ENCODE assay signal across 26 cellular contexts in genomic region chr12:12845794-12846243, GRCh38. TPM values are rescaled to one million over a fixed set of nuclear protein-coding genes. Genes with fewer than 3 reads are reported as not detected.
DNase-seq lines count a peak whose midpoint lies in the region; ATAC-seq and TF ChIP-seq lines count a peak whose summit lies in the region.
"Had no signal": no experiment of that assay in that cellular context is flagged by ENCODE, and none has a peak within 500 bp of the region (broad histone marks: within the 10 kb centered on the region; RNA-seq: fewer than 3 reads in every experiment).

No MANE protein-coding gene starts in this region.

- H3K56ac ChIP-seq in mesendoderm (ENCODE audit: low read length) = no peak overlapping the region

- no peaks in the 10 kb centered on the region for H3K4me1 ChIP-seq in mesendoderm (ENCODE audit: control insufficient read depth, low read depth, low read length)
- H3K4me1 ChIP-seq: gastroesophageal sphincter, Peyer's patch, right lobe of liver had no signal

- no peaks in the 10 kb centered on the region for H3K27me3 Mint-ChIP-seq in activated CD4-positive, alpha-beta T cell treated with anti-CD3 and anti-CD28 coated beads, Interleukin-2, amount 10 ng/mL, durations not matched to agents 7 days and 5 days
- H3K27me3 Mint-ChIP-seq in CD4-positive, alpha-beta T cell = no peaks in the 10 kb centered on the region
- H3K27me3 Mint-ChIP-seq in mesothelial cell of epicardium (ENCODE audit: low read depth) = no peaks in the 10 kb centered on the region
- H3K27me3 Mint-ChIP-seq: CD8-positive, alpha-beta memory T cell had no signal

- no peak overlapping the region for H3K9ac ChIP-seq in mesendoderm (ENCODE audit: low read length)
- H3K9ac ChIP-seq: GM23248 had no signal

- H3K4me3 Mint-ChIP-seq in activated CD4-positive, alpha-beta T cell treated with anti-CD3 and anti-CD28 coated beads, Interleukin-2, amount 10 ng/mL, durations not matched to agents 7 days and 5 days = no peak overlapping the region
- peak overlapping the region; percentile 1 for H3K4me3 Mint-ChIP-seq in CD4-positive, alpha-beta T cell
- H3K4me3 Mint-ChIP-seq in mesothelial cell of epicardium = no peak overlapping the region
- H3K4me3 Mint-ChIP-seq: activated T-cell treated with anti-CD3 and anti-CD28 coated beads, Interleukin-2, amount 50 U/mL, for 4 hours; neural crest cell; stimulated activated effector memory CD8-positive, alpha-beta T cell treated with anti-CD3 and anti-CD28 coated beads, Interleukin-12 subunit alpha, Interleukin-12 subunit beta, amount 100 ng/mL, for 72 hours had no signal

- H3K4ac ChIP-seq in mesendoderm (ENCODE audit: low read depth, low read length) = no peak overlapping the region

- ATAC-seq in CD4-positive, alpha-beta T cell (ENCODE audit: poor library complexity) = peak; percentile 70
- ATAC-seq in HG03159 (IDR thresholded peaks at IDR 0.05; ENCODE audit: unreplicated experiment) (no peak), GM21825 (IDR thresholded peaks at IDR 0.05; ENCODE audit: unreplicated experiment) (no peak)
- ATAC-seq: activated T-cell treated with anti-CD3 and anti-CD28 coated beads, Interleukin-2, amount 50 U/mL, for 4 hours; gastroesophageal sphincter; right lobe of liver; stimulated activated effector memory CD8-positive, alpha-beta T cell treated with anti-CD3 and anti-CD28 coated beads, Interleukin-12 subunit alpha, Interleukin-12 subunit beta, amount 100 ng/mL, for 72 hours had no signal

- H3K9me3 Mint-ChIP-seq in activated CD4-positive, alpha-beta T cell treated with anti-CD3 and anti-CD28 coated beads, Interleukin-2, amount 10 ng/mL, durations not matched to agents 7 days and 5 days = peaks cover 3% of the 10 kb centered on the region
- H3K9me3 Mint-ChIP-seq in CD4-positive, alpha-beta T cell = no peaks in the 10 kb centered on the region
- H3K9me3 Mint-ChIP-seq in mesothelial cell of epicardium = peaks cover 4% of the 10 kb centered on the region
- H3K9me3 Mint-ChIP-seq: activated T-cell treated with anti-CD3 and anti-CD28 coated beads, Interleukin-2, amount 50 U/mL, for 4 hours; CD8-positive, alpha-beta memory T cell; neural crest cell had no signal

- no peak overlapping the region for H3K4me2 ChIP-seq in mesendoderm (ENCODE audit: low read length)
- H3K4me2 ChIP-seq: hepatocyte had no signal

- no peak overlapping the region for H4K8ac ChIP-seq in mesendoderm (ENCODE audit: low read depth, low read length)

- no peak overlapping the region for H3K23ac ChIP-seq in mesendoderm (ENCODE audit: low read length)

- CTCF ChIA-PET in activated CD4-positive, alpha-beta T cell treated with anti-CD3 and anti-CD28 coated beads, Interleukin-2, amount 10 ng/mL, durations not matched to agents 7 days and 5 days (lab: Charles Lee) = interaction anchor here (0.6 to 1.1 kb wide), 4 partner anchors 28 to 585 kb away, joined by 3 to 4 read pairs (median 4); no protein-coding TSS in a partner anchor
- CTCF ChIA-PET in CD4-positive, alpha-beta T cell (lab: Charles Lee) = interaction anchor here (1.9 kb wide), 1 partner anchor 9 kb away, joined by 6 read pairs; no protein-coding TSS in a partner anchor
- CTCF ChIA-PET in RWPE1 (lab: Yijun Ruan, JAX) = interaction anchor here (0.6 kb wide), 1 partner anchor 130 kb away, joined by 3 read pairs; no protein-coding TSS in a partner anchor

- intact Hi-C loops in CD4-positive, alpha-beta T cell (cut with DNase I, micrococcal nuclease) = no loop called here

- H3K27ac Mint-ChIP-seq in activated CD4-positive, alpha-beta T cell treated with anti-CD3 and anti-CD28 coated beads, Interleukin-2, amount 10 ng/mL, durations not matched to agents 7 days and 5 days = peak overlapping the region; percentile 67
- peak overlapping the region; percentile 70 for H3K27ac Mint-ChIP-seq in CD4-positive, alpha-beta T cell
- peak overlapping the region; percentile 78 for H3K27ac Mint-ChIP-seq in mesothelial cell of epicardium
- H3K27ac Mint-ChIP-seq: stimulated activated effector memory CD8-positive, alpha-beta T cell treated with anti-CD3 and anti-CD28 coated beads, Interleukin-12 subunit alpha, Interleukin-12 subunit beta, amount 100 ng/mL, for 72 hours had no signal

- H2BK5ac ChIP-seq in mesendoderm (ENCODE audit: low read length) = no peak overlapping the region

- no peaks in the 10 kb centered on the region for H3K36me3 ChIP-seq in mesendoderm (ENCODE audit: control insufficient read depth, insufficient read depth, low read length)
- H3K36me3 ChIP-seq: gastroesophageal sphincter, Peyer's patch, right lobe of liver had no signal

- no peak overlapping the region for H2BK120ac ChIP-seq in mesendoderm (ENCODE audit: low read depth, low read length)

- peak; percentile 16 for DNase-seq in activated CD4-positive, alpha-beta T cell treated with anti-CD3 and anti-CD28 coated beads, Interleukin-2, amount 10 ng/mL, durations not matched to agents 7 days and 5 days
- no peak for DNase-seq in activated CD4-positive, alpha-beta T cell treated with anti-CD3 and anti-CD28 coated beads for 1 hour
- DNase-seq in CD4-positive, alpha-beta T cell = no peak
- DNase-seq in RWPE1 (ENCODE audit: low spot score) (no peak), mesothelial cell of epicardium (ENCODE audit: low spot score in 2 of 2, unreplicated experiment in 2 of 2) (no peak), mesendoderm (no peak)
- DNase-seq: activated T-cell treated with anti-CD3 and anti-CD28 coated beads, Interleukin-2, amount 50 U/mL, for 4 hours; cerebellar nuclear complex; dorsolateral prefrontal cortex; GM23248; Kasumi-1; NCI-H510A treated with DMSO at 0.1 percent for 48 hours; NK-92 treated with Interleukin-12 subunit alpha and Interleukin-12 subunit beta, amount 100 ng/mL, for 24 hours; Peyer's patch; right lobe of liver; stimulated activated CD4-positive, alpha-beta T cell treated with anti-CD3 and anti-CD28 coated beads, Interleukin-4, amount 100 ng/mL, for 24 hours had no signal

- H3K27ac ChIP-seq in CD4-positive, alpha-beta T cell (ENCODE audit: low read depth, low read length) = no peak overlapping the region
- peak overlapping the region; percentile 77 for H3K27ac ChIP-seq in RWPE1
- H3K27ac ChIP-seq in mesendoderm (ENCODE audit: low read depth, low read length) = no peak overlapping the region
- H3K27ac ChIP-seq: dorsolateral prefrontal cortex, gastroesophageal sphincter, GM23248, hepatocyte, HL-60, Peyer's patch, right lobe of liver had no signal

- H3K18ac ChIP-seq in mesendoderm (ENCODE audit: low read length) = no peak overlapping the region

- H3K79me2 ChIP-seq in mesendoderm (ENCODE audit: control insufficient read depth, insufficient read depth, low read length) = no peaks in the 10 kb centered on the region
- H3K79me2 ChIP-seq: hepatocyte had no signal

- no peaks in the 10 kb centered on the region for H3K9me3 ChIP-seq in CD4-positive, alpha-beta T cell (ENCODE audit: control insufficient read depth, low read length)
- H3K9me3 ChIP-seq: gastroesophageal sphincter, Peyer's patch, right lobe of liver had no signal

- POLR2A ChIA-PET in activated CD4-positive, alpha-beta T cell treated with anti-CD3 and anti-CD28 coated beads, Interleukin-2, amount 10 ng/mL, durations not matched to agents 7 days and 5 days (lab: Charles Lee) = no interaction called here
- POLR2A ChIA-PET in CD4-positive, alpha-beta T cell (lab: Charles Lee) = interaction anchor here (1.0 to 1.2 kb wide), 3 partner anchors 9 to 59 kb away, joined by 3 to 4 read pairs (median 4); no protein-coding TSS in a partner anchor
- POLR2A ChIA-PET in RWPE1 (lab: Yijun Ruan, JAX; ENCODE audit: low non-redundant PET) = no interaction called here

- no peak overlapping the region for H2BK15ac ChIP-seq in mesendoderm (replicated peaks; ENCODE audit: low read depth)

- peaks cover 31% of the 10 kb centered on the region for H3K4me1 Mint-ChIP-seq in activated CD4-positive, alpha-beta T cell treated with anti-CD3 and anti-CD28 coated beads, Interleukin-2, amount 10 ng/mL, durations not matched to agents 7 days and 5 days
- peaks cover 35% of the 10 kb centered on the region for H3K4me1 Mint-ChIP-seq in CD4-positive, alpha-beta T cell (ENCODE audit: low read depth)
- H3K4me1 Mint-ChIP-seq in mesothelial cell of epicardium = peaks cover 9% of the 10 kb centered on the region
- H3K4me1 Mint-ChIP-seq: neural crest cell; stimulated activated effector memory CD8-positive, alpha-beta T cell treated with anti-CD3 and anti-CD28 coated beads, Interleukin-12 subunit alpha, Interleukin-12 subunit beta, amount 100 ng/mL, for 72 hours had no signal

- H3K4me3 ChIP-seq in mesendoderm (ENCODE audit: low read length) = no peak overlapping the region
- H3K4me3 ChIP-seq: dorsolateral prefrontal cortex, gastroesophageal sphincter, GM23248, hepatocyte, lung, Peyer's patch, right lobe of liver had no signal

- no peak for TF ChIP-seq CTCF in CD4-positive, alpha-beta T cell (IDR thresholded peaks at IDR 0.05)
- TF ChIP-seq CTCF in RWPE1 (conservative IDR thresholded peaks at IDR 0.05; ENCODE audit: low read depth) (no peak), mesothelial cell of epicardium (IDR thresholded peaks at IDR 0.05; ENCODE audit: unreplicated experiment) (no peak)

- WGBS in mesendoderm (ENCODE audit: extremely low coverage, insufficient coverage, low lambda C conversion rate) = no CpG with 5 or more reads among the region's 4 CpGs

- peaks cover 15% of the 10 kb centered on the region for H3K36me3 Mint-ChIP-seq in activated CD4-positive, alpha-beta T cell treated with anti-CD3 and anti-CD28 coated beads, Interleukin-2, amount 10 ng/mL, durations not matched to agents 7 days and 5 days (ENCODE audit: low read depth)
- H3K36me3 Mint-ChIP-seq in CD4-positive, alpha-beta T cell (ENCODE audit: low read depth) = no peaks in the 10 kb centered on the region
- H3K36me3 Mint-ChIP-seq in mesothelial cell of epicardium = peaks cover 6% of the 10 kb centered on the region
- H3K36me3 Mint-ChIP-seq: CD8-positive, alpha-beta memory T cell; stimulated activated effector memory CD8-positive, alpha-beta T cell treated with anti-CD3 and anti-CD28 coated beads, Interleukin-12 subunit alpha, Interleukin-12 subunit beta, amount 100 ng/mL, for 72 hours had no signal

- no peaks in the 10 kb centered on the region for H3K79me1 ChIP-seq in mesendoderm (ENCODE audit: low read length)

- no peaks in the 10 kb centered on the region for H3K27me3 ChIP-seq in CD4-positive, alpha-beta T cell (ENCODE audit: control insufficient read depth, insufficient read depth, low read length)
- H3K27me3 ChIP-seq in mesendoderm (ENCODE audit: insufficient read depth, low read length, poor library complexity) = no peaks in the 10 kb centered on the region
- H3K27me3 ChIP-seq: dorsolateral prefrontal cortex, gastroesophageal sphincter, hepatocyte, Peyer's patch, right lobe of liver had no signal

- no peak overlapping the region for H2AK5ac ChIP-seq in mesendoderm (ENCODE audit: low read length)

- no peak overlapping the region for H4K5ac ChIP-seq in mesendoderm (ENCODE audit: low read length)

RNA-seq across cellular contexts. Expression of gene DDX47, which starts 32.7 kb away (rescaled TPM):
- 10 to 100 TPM; 54.5 to 59.0 TPM for total RNA-seq in activated CD4-positive, alpha-beta T cell treated with anti-CD3 and anti-CD28 coated beads, Interleukin-2, amount 10 ng/mL, durations not matched to agents 7 days and 5 days
- total RNA-seq in CD4-positive, alpha-beta T cell = 100 to 1,000 TPM; 153 TPM
- total RNA-seq in mesothelial cell of epicardium = 69.3 to 70.8 TPM (median 70.4 TPM) in 3 replicates
- polyA plus RNA-seq in mesendoderm (2013, experiment 1 of 2) = 76.8 TPM
- 77.5 TPM for polyA plus RNA-seq in mesendoderm (2013, experiment 2 of 2)

RNA-seq across cellular contexts. Expression of gene GPRC5A, which starts 45.5 kb away (rescaled TPM):
- total RNA-seq in activated CD4-positive, alpha-beta T cell treated with anti-CD3 and anti-CD28 coated beads, Interleukin-2, amount 10 ng/mL, durations not matched to agents 7 days and 5 days = under 1 TPM; 0.08 to 0.15 TPM
- under 1 TPM; 0.14 to 0.47 TPM for total RNA-seq in CD4-positive, alpha-beta T cell
- total RNA-seq in mesothelial cell of epicardium = 107 to 116 TPM (median 108 TPM) in 3 replicates
- polyA plus RNA-seq in mesendoderm (2013, experiment 1 of 2) = 0.59 TPM
- 0.52 TPM for polyA plus RNA-seq in mesendoderm (2013, experiment 2 of 2)
- total RNA-seq: activated CD8-positive, alpha-beta memory T cell treated with anti-CD3 and anti-CD28 coated beads for 36 hours; CD8-positive, alpha-beta memory T cell; neural crest cell had no signal
- polyA plus RNA-seq: CD8-positive, alpha-beta memory T cell had no signal

Comparison
In these comparisons a context has a peak if more than half of its experiments do, and no peak if none do; other contexts are left out.
1. RNA of gene GPRC5A, which starts 45.5 kb away (total RNA-seq): 107 to 116 TPM in mesothelial cell of epicardium; 0.14 to 0.47 TPM in CD4-positive, alpha-beta T cell and 0.08 to 0.15 TPM in activated CD4-positive, alpha-beta T cell treated with anti-CD3 and anti-CD28 coated beads, Interleukin-2, amount 10 ng/mL, durations not matched to agents 7 days and 5 days; every median in the first group is over 10 times any median in the second.
2. Peak in every context shown above with its lines, with median percentiles within 50 percentile points of each other: H3K27ac Mint-ChIP-seq.